Comparison of ENCODE assay signal across 39 cellular contexts in genomic region chr15:34323217-34323616, GRCh38. TPM values are rescaled to one million over a fixed set of nuclear protein-coding genes. Genes with fewer than 3 reads are reported as not detected.
"Had no signal": no experiment of that assay in that cellular context is flagged by ENCODE, and none has a peak within 500 bp of the region (broad histone marks: within the 10 kb centered on the region; RNA-seq: fewer than 3 reads in every experiment).

No MANE protein-coding gene starts in this region.

- H3K9ac ChIP-seq: neural progenitor cell had no signal

- ATAC-seq: effector memory CD8-positive, alpha-beta T cell; heart right ventricle; left cardiac atrium; left lung; mucosa of descending colon; naive thymus-derived CD4-positive, alpha-beta T cell; sciatic nerve had no signal

- H3K27me3 ChIP-seq: esophagus squamous epithelium, heart right ventricle, left lung, neural progenitor cell, right atrium auricular region, stomach, thyroid gland, vagina had no signal

- H3K9me3 Mint-ChIP-seq: effector memory CD8-positive, alpha-beta T cell; naive thymus-derived CD4-positive, alpha-beta T cell; neural progenitor cell had no signal

- H3K4me3 Mint-ChIP-seq: effector memory CD8-positive, alpha-beta T cell; mesothelial cell of epicardium; nephron; neural progenitor cell had no signal

- FAIRE-seq: endometrium, islet of Langerhans had no signal

- H3K4me2 ChIP-seq: neural progenitor cell, smooth muscle cell had no signal

- H3K9me3 ChIP-seq: esophagus squamous epithelium, heart right ventricle, left lung, mucosa of descending colon, prostate gland, right atrium auricular region, stomach, thyroid gland, vagina had no signal

- H3K27ac Mint-ChIP-seq: effector memory CD8-positive, alpha-beta T cell; mesothelial cell of epicardium; nephron; neural progenitor cell had no signal

- H3K4me1 ChIP-seq: prostate gland had no signal

- DNase-seq: effector memory CD8-positive, alpha-beta T cell; erythroblast; esophagus squamous epithelium; foreskin melanocyte; glutamatergic neuron; heart right ventricle; hippocampal formation; left cardiac atrium; left lung; mesenchymal stem cell; mucosa of descending colon; naive thymus-derived CD4-positive, alpha-beta T cell; nucleus accumbens; stimulated activated CD4-positive, alpha-beta T cell treated with anti-CD3 and anti-CD28 coated beads, Interleukin-12 subunit alpha, Interleukin-12 subunit beta, amount 100 ng/mL, for 4 hours; stimulated activated CD4-positive, alpha-beta T cell treated with anti-CD3 and anti-CD28 coated beads, Interleukin-1b, Interleukin-23, amount 100 ng/mL, for 48 hours; stimulated activated CD4-positive, alpha-beta T cell treated with anti-CD3 and anti-CD28 coated beads, Interleukin-4, amount 100 ng/mL, for 1 hour; stimulated activated CD8-positive, alpha-beta memory T cell treated with anti-CD3 and anti-CD28 coated beads, Interleukin-4, amount 100 ng/mL, for 48 hours; stimulated activated naive CD4-positive, alpha-beta T cell treated with Interleukin-2 at 50 U/mL for 16 hours; stomach; thyroid gland; trophoblast cell had no signal

- H2AFZ ChIP-seq: neural progenitor cell had no signal

- H3K27me3 Mint-ChIP-seq: effector memory CD8-positive, alpha-beta T cell; naive thymus-derived CD4-positive, alpha-beta T cell had no signal

- H3K36me3 ChIP-seq: esophagus squamous epithelium, heart right ventricle, left lung, neural progenitor cell, prostate gland, right atrium auricular region, stomach, thyroid gland, vagina had no signal

- H3K4me3 ChIP-seq: esophagus squamous epithelium, heart right ventricle, left lung, mucosa of descending colon, neural progenitor cell, prostate gland, right atrium auricular region, smooth muscle cell, stomach, thyroid gland, vagina had no signal

- H3K27ac ChIP-seq: esophagus squamous epithelium, heart right ventricle, left lung, neural progenitor cell, prostate gland, right atrium auricular region, stomach, thyroid gland, vagina had no signal

RNA-seq across cellular contexts. Expression of gene NUTM1, which starts 19.9 kb away (rescaled TPM):
- total RNA-seq: dermis microvascular lymphatic vessel endothelial cell; esophagus squamous epithelium; heart right ventricle; kidney epithelial cell; left cardiac atrium; left lung; lower leg skin; lung microvascular endothelial cell; mesothelial cell of epicardium; mucosa of descending colon; naive thymus-derived CD4-positive, alpha-beta T cell; osteocyte; right atrium auricular region; sciatic nerve; smooth muscle cell; stomach; subcutaneous adipose tissue; temporal lobe; ureter; vagina had no signal
- polyA plus RNA-seq: naive thymus-derived CD4-positive, alpha-beta T cell; smooth muscle cell had no signal
